8 cellular contexts compared by ENCODE assay signal in the genomic region with DNA sequence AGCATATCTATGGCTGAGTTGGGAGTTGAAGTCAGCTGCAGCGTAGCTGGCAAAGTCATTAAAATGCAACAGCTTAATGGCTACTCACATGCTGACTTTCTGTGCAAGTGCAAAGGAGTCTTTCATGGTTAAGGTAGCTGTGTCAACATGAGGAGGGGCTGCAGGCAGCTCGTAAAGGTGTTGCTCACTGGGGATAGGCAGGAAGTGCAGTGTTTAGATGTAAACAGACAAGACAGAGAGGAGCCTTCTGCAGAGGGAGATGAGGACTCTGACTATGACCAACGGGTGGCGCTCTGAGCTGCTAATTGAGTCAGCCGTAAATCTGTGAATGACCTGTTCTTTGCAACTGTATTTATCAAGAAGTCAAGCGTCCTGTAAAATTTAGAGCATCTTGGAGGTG. TPM values are rescaled to one million over a fixed set of nuclear protein-coding genes. Genes with fewer than 3 reads are reported as not detected.
DNase-seq lines count a peak whose midpoint lies in the region; ATAC-seq lines count a peak whose summit lies in the region.

No MANE protein-coding gene starts in this region.

- intact Hi-C loops in activated T-helper 1 cell treated with anti-CD3 and anti-CD28 coated beads, Interleukin-12 subunit alpha, Interleukin-12 subunit beta, Interleukin-2, Interleukin-4 antibody, amounts not matched to agents 30 ng/mL and 10 ng/mL and 1 ng/mL, durations not matched to agents 14 hours and 24 hours and 36 hours (cut with micrococcal nuclease): no loop called here

- peak; percentile 52 for ATAC-seq in HG02870 (IDR thresholded peaks at IDR 0.05; ENCODE audit: unreplicated experiment)
- ATAC-seq in HG03097 (IDR thresholded peaks at IDR 0.05; ENCODE audit: low FRiP score, unreplicated experiment): no peak
- ATAC-seq in HG03135 (IDR thresholded peaks at IDR 0.05; ENCODE audit: unreplicated experiment): no peak

- no peaks in the 10 kb centered on the region for H3K36me3 Mint-ChIP-seq in activated T-helper 1 cell treated with anti-CD3 and anti-CD28 coated beads, Interleukin-12 subunit alpha, Interleukin-12 subunit beta, Interleukin-2, Interleukin-4 antibody, amounts not matched to agents 30 ng/mL and 10 ng/mL and 1 ng/mL, durations not matched to agents 14 hours and 24 hours and 36 hours (ENCODE audit: low read depth)

- no peak overlapping the region for H3K27ac Mint-ChIP-seq in activated T-helper 1 cell treated with anti-CD3 and anti-CD28 coated beads, Interleukin-12 subunit alpha, Interleukin-12 subunit beta, Interleukin-2, Interleukin-4 antibody, amounts not matched to agents 30 ng/mL and 10 ng/mL and 1 ng/mL, durations not matched to agents 14 hours and 24 hours and 36 hours

- peak; percentile 48 for DNase-seq in Daoy (ENCODE audit: low read depth)
- DNase-seq in SK-MEL-5 (ENCODE audit: low read depth, low spot score): peak; percentile 63
- peak; percentile 85 for DNase-seq in left kidney (ENCODE audit: low read depth, low spot score)
- no peak for DNase-seq in T-helper 2 cell
- no peak for DNase-seq in activated T-helper 1 cell treated with anti-CD3 and anti-CD28 coated beads, Interleukin-12 subunit alpha, Interleukin-12 subunit beta, Interleukin-2, Interleukin-4 antibody, amounts not matched to agents 30 ng/mL and 10 ng/mL and 1 ng/mL, durations not matched to agents 14 hours and 24 hours and 36 hours (ENCODE audit: low spot score)

- in situ Hi-C loops in SK-MEL-5 (cut with HindIII; ENCODE audit: low pct_unique_long_range_greater_than_20kb, low sequenced_read_pairs): no loop called here

- no peaks in the 10 kb centered on the region for H3K4me1 Mint-ChIP-seq in activated T-helper 1 cell treated with anti-CD3 and anti-CD28 coated beads, Interleukin-12 subunit alpha, Interleukin-12 subunit beta, Interleukin-2, Interleukin-4 antibody, amounts not matched to agents 30 ng/mL and 10 ng/mL and 1 ng/mL, durations not matched to agents 14 hours and 24 hours and 36 hours (ENCODE audit: low read depth)

- H3K4me3 Mint-ChIP-seq in activated T-helper 1 cell treated with anti-CD3 and anti-CD28 coated beads, Interleukin-12 subunit alpha, Interleukin-12 subunit beta, Interleukin-2, Interleukin-4 antibody, amounts not matched to agents 30 ng/mL and 10 ng/mL and 1 ng/mL, durations not matched to agents 14 hours and 24 hours and 36 hours: no peak overlapping the region

- peaks cover 7% of the 10 kb centered on the region for H3K27me3 Mint-ChIP-seq in activated T-helper 1 cell treated with anti-CD3 and anti-CD28 coated beads, Interleukin-12 subunit alpha, Interleukin-12 subunit beta, Interleukin-2, Interleukin-4 antibody, amounts not matched to agents 30 ng/mL and 10 ng/mL and 1 ng/mL, durations not matched to agents 14 hours and 24 hours and 36 hours (ENCODE audit: insufficient read depth)

- no peaks in the 10 kb centered on the region for H3K9me3 Mint-ChIP-seq in activated T-helper 1 cell treated with anti-CD3 and anti-CD28 coated beads, Interleukin-12 subunit alpha, Interleukin-12 subunit beta, Interleukin-2, Interleukin-4 antibody, amounts not matched to agents 30 ng/mL and 10 ng/mL and 1 ng/mL, durations not matched to agents 14 hours and 24 hours and 36 hours

RNA-seq across cellular contexts. Expression of a gene that starts 22.3 kb away (rescaled TPM):
- total RNA-seq in Daoy (2014; rRNA removed; shearing (Covaris generic)): 0.06 TPM in 1 of 2 replicates, not detected in the other
- total RNA-seq in SK-MEL-5 (2014; rRNA removed; shearing (Covaris generic)): not detected in 2 replicates
- polyA plus RNA-seq in SK-MEL-5 (2015; cell fraction: cytosol; rRNA removed): not detected in 2 replicates
- polyA plus RNA-seq in SK-MEL-5 (2015; cell fraction: nucleus; rRNA removed): not detected in 2 replicates
- not detected in 2 replicates for total RNA-seq in activated T-helper 1 cell treated with anti-CD3 and anti-CD28 coated beads, Interleukin-12 subunit alpha, Interleukin-12 subunit beta, Interleukin-2, Interleukin-4 antibody, amounts not matched to agents 30 ng/mL and 10 ng/mL and 1 ng/mL, durations not matched to agents 14 hours and 24 hours and 36 hours

Comparison
In these comparisons a context has a peak if more than half of its experiments do, and no peak if none do; other contexts are left out.
1. DNase-seq: peak in Daoy (single experiment), SK-MEL-5 (single experiment) and left kidney (single experiment); none in T-helper 2 cell (0 of 5) and activated T-helper 1 cell treated with anti-CD3 and anti-CD28 coated beads, Interleukin-12 subunit alpha, Interleukin-12 subunit beta, Interleukin-2, Interleukin-4 antibody, amounts not matched to agents 30 ng/mL and 10 ng/mL and 1 ng/mL, durations not matched to agents 14 hours and 24 hours and 36 hours (single experiment).